2 cellular contexts compared by ENCODE assay signal in genomic region chr22:42330170-42330569, GRCh38.
TF ChIP-seq lines count a peak whose summit lies in the region.

No MANE protein-coding gene starts in this region.

TF ChIP-seq in IMR-90, 13 proteins besides CTCF, POLR2A, EP300 and RAD21:
- no peak for TF ChIP-seq RFX5 (IDR thresholded peaks at IDR 0.05; ENCODE audit: low read depth, low read length)
- no peak for TF ChIP-seq MAFK (IDR thresholded peaks at IDR 0.05; ENCODE audit: low read depth, low read length)
- TF ChIP-seq CHD1 (IDR thresholded peaks at IDR 0.05; ENCODE audit: low read depth, low read length), result no peak
- no peak for TF ChIP-seq FOS (IDR thresholded peaks at IDR 0.05; ENCODE audit: low read depth, low read length)
- TF ChIP-seq BHLHE40 (IDR thresholded peaks at IDR 0.05; ENCODE audit: low read depth, low read length), result no peak
- TF ChIP-seq ELK1 (IDR thresholded peaks at IDR 0.05; ENCODE audit: borderline replicate concordance, low read depth, low read length), result no peak
- no peak for TF ChIP-seq SMC3 (IDR thresholded peaks at IDR 0.05; ENCODE audit: low read depth, low read length)
- no peak for TF ChIP-seq MXI1 (IDR thresholded peaks at IDR 0.05; ENCODE audit: borderline replicate concordance, low read depth, low read length)
- no peak for TF ChIP-seq MAZ (IDR thresholded peaks at IDR 0.05; ENCODE audit: borderline replicate concordance, low read depth, low read length)
- no peak for TF ChIP-seq USF2 (IDR thresholded peaks at IDR 0.05; ENCODE audit: low read depth, low read length)
- TF ChIP-seq NFE2L2 (IDR thresholded peaks at IDR 0.05; ENCODE audit: low read depth, low read length), result no peak

TF ChIP-seq in K562, 482 proteins besides CTCF, POLR2A, EP300 and RAD21:
- TF ChIP-seq IFI16 (CRISPR knock-in tag; IDR thresholded peaks at IDR 0.05), result no peak
- TF ChIP-seq BRCA1 (IDR thresholded peaks at IDR 0.05), result no peak
- TF ChIP-seq BRCA1 (CRISPR knock-in tag; IDR thresholded peaks at IDR 0.05), result no peak
- TF ChIP-seq YBX1 (IDR thresholded peaks at IDR 0.05), result no peak
- no peak for TF ChIP-seq PYGO2 (tag; IDR thresholded peaks at IDR 0.05)
- TF ChIP-seq ZBTB49 (CRISPR knock-in tag; IDR thresholded peaks at IDR 0.05; ENCODE audit: borderline replicate concordance), result no peak
- no peak for TF ChIP-seq TGIF2 (CRISPR knock-in tag; IDR thresholded peaks at IDR 0.05)
- TF ChIP-seq HMG20B (CRISPR knock-in tag; IDR thresholded peaks at IDR 0.05), result no peak
- no peak for TF ChIP-seq ZNF766 (CRISPR knock-in tag; conservative IDR thresholded peaks at IDR 0.05)
- no peak for TF ChIP-seq XRCC4 (IDR thresholded peaks at IDR 0.05; ENCODE audit: extremely low read depth, insufficient read depth, insufficient read length)
- no peak for TF ChIP-seq MED1 (CRISPR knock-in tag; IDR thresholded peaks at IDR 0.05; ENCODE audit: borderline replicate concordance)
